Comparison of ENCODE assay signal across 8 cellular contexts in the genomic region with DNA sequence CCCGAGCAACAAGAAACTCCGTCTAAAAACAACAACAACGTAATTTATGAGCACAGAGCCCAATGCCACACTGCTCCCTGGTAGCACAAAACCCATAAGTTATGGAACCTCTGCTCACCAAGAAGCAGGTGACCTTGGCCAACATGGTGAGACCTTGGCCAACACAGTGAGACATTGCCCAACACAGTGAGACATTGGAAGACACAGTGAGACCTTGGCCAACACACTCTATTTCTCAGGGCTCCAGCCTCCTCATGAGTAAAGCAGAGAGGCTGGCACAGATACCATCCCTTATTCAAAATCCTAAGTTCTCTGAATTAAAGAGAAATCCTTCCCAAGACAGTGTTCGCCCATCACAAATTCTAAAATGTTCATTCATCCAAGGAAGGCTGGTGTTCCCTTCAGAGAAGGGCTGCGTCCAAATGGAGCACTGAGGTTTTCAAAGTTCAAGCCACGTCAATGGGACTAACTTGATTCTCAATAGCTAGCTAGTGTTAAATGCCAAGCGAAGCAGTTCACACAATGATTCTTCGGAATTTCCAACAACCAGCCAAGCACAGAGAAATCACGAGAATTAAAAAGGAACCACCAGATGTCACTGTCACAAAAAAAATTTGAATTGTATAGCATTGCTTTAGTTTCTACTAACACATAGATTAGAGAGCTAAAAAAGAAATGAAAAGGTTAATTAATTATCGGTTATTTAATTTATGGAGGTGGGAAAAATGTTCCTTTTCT. TPM values are rescaled to one million over a fixed set of nuclear protein-coding genes. Genes with fewer than 3 reads are reported as not detected.
DNase-seq lines count a peak whose midpoint lies in the region; ATAC-seq and TF ChIP-seq lines count a peak whose summit lies in the region.

No MANE protein-coding gene starts in this region.

- intact Hi-C loops in activated CD8-positive, alpha-beta T cell treated with anti-CD3 and anti-CD28 coated beads for 36 hours (cut with micrococcal nuclease): loop anchor here (5.0 to 10.0 kb wide), 2 partner anchors 145 to 327 kb away; partner anchors contain the start of gene SNAPC3
- intact Hi-C loops in breast epithelium (cut with DNase I; ENCODE audit: low total_unique reads): no loop called here

- CTCF ChIA-PET in activated CD8-positive, alpha-beta T cell treated with anti-CD3 and anti-CD28 coated beads for 36 hours (lab: Charles Lee): interaction anchor here (0.7 to 1.8 kb wide), 13 partner anchors 9 to 235 kb away, joined by 3 to 12 read pairs (median 4); partner anchors contain the start of gene SNAPC3
- CTCF ChIA-PET in activated CD8-positive, alpha-beta T cell treated with anti-CD3 and anti-CD28 coated beads, Interleukin-2, amount 10 ng/mL, durations not matched to agents 7 days and 5 days (lab: Charles Lee): interaction anchor here (0.5 to 1.3 kb wide), 17 partner anchors 9 to 326 kb away, joined by 3 to 8 read pairs (median 4); partner anchors contain the start of gene TTC39B

- no peaks in the 10 kb centered on the region for H3K9me3 Mint-ChIP-seq in activated CD8-positive, alpha-beta T cell treated with anti-CD3 and anti-CD28 coated beads for 36 hours
- no peaks in the 10 kb centered on the region for H3K9me3 Mint-ChIP-seq in activated CD8-positive, alpha-beta T cell treated with anti-CD3 and anti-CD28 coated beads, Interleukin-2, amount 10 ng/mL, durations not matched to agents 7 days and 5 days (ENCODE audit: insufficient read depth)

- H3K36me3 Mint-ChIP-seq in activated CD8-positive, alpha-beta T cell treated with anti-CD3 and anti-CD28 coated beads for 36 hours (ENCODE audit: low read depth): no peaks in the 10 kb centered on the region
- H3K36me3 Mint-ChIP-seq in activated CD8-positive, alpha-beta T cell treated with anti-CD3 and anti-CD28 coated beads, Interleukin-2, amount 10 ng/mL, durations not matched to agents 7 days and 5 days (ENCODE audit: low read depth): no peaks in the 10 kb centered on the region

- H3K4me3 Mint-ChIP-seq in activated CD8-positive, alpha-beta T cell treated with anti-CD3 and anti-CD28 coated beads for 36 hours: no peak overlapping the region
- no peak overlapping the region for H3K4me3 Mint-ChIP-seq in activated CD8-positive, alpha-beta T cell treated with anti-CD3 and anti-CD28 coated beads, Interleukin-2, amount 10 ng/mL, durations not matched to agents 7 days and 5 days

- H3K27ac ChIP-seq in breast epithelium: no peak overlapping the region

- no peaks in the 10 kb centered on the region for H3K27me3 Mint-ChIP-seq in activated CD8-positive, alpha-beta T cell treated with anti-CD3 and anti-CD28 coated beads for 36 hours
- H3K27me3 Mint-ChIP-seq in activated CD8-positive, alpha-beta T cell treated with anti-CD3 and anti-CD28 coated beads, Interleukin-2, amount 10 ng/mL, durations not matched to agents 7 days and 5 days (ENCODE audit: low read depth): no peaks in the 10 kb centered on the region

- H3K27ac Mint-ChIP-seq in activated CD8-positive, alpha-beta T cell treated with anti-CD3 and anti-CD28 coated beads for 36 hours: no peak overlapping the region
- no peak overlapping the region for H3K27ac Mint-ChIP-seq in activated CD8-positive, alpha-beta T cell treated with anti-CD3 and anti-CD28 coated beads, Interleukin-2, amount 10 ng/mL, durations not matched to agents 7 days and 5 days

- TF ChIP-seq POLR2A in breast epithelium (IDR thresholded peaks at IDR 0.05): no peak

- no peak for DNase-seq in activated CD8-positive, alpha-beta T cell treated with anti-CD3 and anti-CD28 coated beads for 36 hours
- DNase-seq in activated CD8-positive, alpha-beta T cell treated with anti-CD3 and anti-CD28 coated beads, Interleukin-2, amount 10 ng/mL, durations not matched to agents 7 days and 5 days: no peak
- peak; percentile 15 for DNase-seq in LoVo (ENCODE audit: low spot score)
- DNase-seq in breast epithelium (ENCODE audit: low spot score in 2 of 2): no peak
- peak; percentile 76 for DNase-seq in midbrain (lab: John Stamatoyannopoulos, UW)
- DNase-seq in KG1 (lab: John Stamatoyannopoulos, UW): no peak
- no peak for DNase-seq in T1000 (lab: John Stamatoyannopoulos, UW)
- DNase-seq in stimulated activated CD4-positive, alpha-beta T cell treated with anti-CD3 and anti-CD28 coated beads, Interleukin-4, amount 100 ng/mL, for 4 hours: no peak

- peaks cover 30% of the 10 kb centered on the region for H3K4me1 Mint-ChIP-seq in activated CD8-positive, alpha-beta T cell treated with anti-CD3 and anti-CD28 coated beads for 36 hours (ENCODE audit: low read depth)
- peaks cover 2% of the 10 kb centered on the region for H3K4me1 Mint-ChIP-seq in activated CD8-positive, alpha-beta T cell treated with anti-CD3 and anti-CD28 coated beads, Interleukin-2, amount 10 ng/mL, durations not matched to agents 7 days and 5 days (ENCODE audit: low read depth)

- no peaks in the 10 kb centered on the region for H3K9me3 ChIP-seq in breast epithelium

- ATAC-seq in activated CD8-positive, alpha-beta T cell treated with anti-CD3 and anti-CD28 coated beads for 36 hours: peak; percentile 51
- no peak for ATAC-seq in activated CD8-positive, alpha-beta T cell treated with anti-CD3 and anti-CD28 coated beads, Interleukin-2, amount 10 ng/mL, durations not matched to agents 7 days and 5 days

- TF ChIP-seq CTCF in activated CD8-positive, alpha-beta T cell treated with anti-CD3 and anti-CD28 coated beads for 36 hours (IDR thresholded peaks at IDR 0.05): peak; percentile 48
- TF ChIP-seq CTCF in breast epithelium (IDR thresholded peaks at IDR 0.05): peak in 2 of 3 donors; percentile 9 to 27

- no peaks in the 10 kb centered on the region for H3K4me1 ChIP-seq in breast epithelium

- H3K27me3 ChIP-seq in breast epithelium: no peaks in the 10 kb centered on the region

- no peak overlapping the region for H3K4me3 ChIP-seq in breast epithelium

- POLR2A ChIA-PET in activated CD8-positive, alpha-beta T cell treated with anti-CD3 and anti-CD28 coated beads for 36 hours (lab: Charles Lee): no interaction called here
- POLR2A ChIA-PET in activated CD8-positive, alpha-beta T cell treated with anti-CD3 and anti-CD28 coated beads, Interleukin-2, amount 10 ng/mL, durations not matched to agents 7 days and 5 days (lab: Charles Lee): no interaction called here

- H3K36me3 ChIP-seq in breast epithelium: no peaks in the 10 kb centered on the region

RNA-seq across cellular contexts. Expression of gene TTC39B, which starts 29.4 kb away (rescaled TPM):
- 10 to 100 TPM; 17.8 to 18.5 TPM for total RNA-seq in activated CD8-positive, alpha-beta T cell treated with anti-CD3 and anti-CD28 coated beads for 36 hours
- 10 to 100 TPM; 17.8 to 20.3 TPM for total RNA-seq in activated CD8-positive, alpha-beta T cell treated with anti-CD3 and anti-CD28 coated beads, Interleukin-2, amount 10 ng/mL, durations not matched to agents 7 days and 5 days
- 10 to 100 TPM in 2 of 3 donors, 1 to 10 TPM in 1; 6.2 to 14.8 (median 14.4) TPM for total RNA-seq in breast epithelium

Comparison
In these comparisons a context has a peak if more than half of its experiments do, and no peak if none do; other contexts are left out.
1. DNase-seq: peak in LoVo (single experiment) and midbrain (single experiment); none in activated CD8-positive, alpha-beta T cell treated with anti-CD3 and anti-CD28 coated beads for 36 hours (single experiment), activated CD8-positive, alpha-beta T cell treated with anti-CD3 and anti-CD28 coated beads, Interleukin-2, amount 10 ng/mL, durations not matched to agents 7 days and 5 days (single experiment), breast epithelium (0 of 2), KG1 (single experiment), T1000 (single experiment) and stimulated activated CD4-positive, alpha-beta T cell treated with anti-CD3 and anti-CD28 coated beads, Interleukin-4, amount 100 ng/mL, for 4 hours (0 of 2).